Comparison of ENCODE assay signal across 8 cellular contexts in the genomic region with DNA sequence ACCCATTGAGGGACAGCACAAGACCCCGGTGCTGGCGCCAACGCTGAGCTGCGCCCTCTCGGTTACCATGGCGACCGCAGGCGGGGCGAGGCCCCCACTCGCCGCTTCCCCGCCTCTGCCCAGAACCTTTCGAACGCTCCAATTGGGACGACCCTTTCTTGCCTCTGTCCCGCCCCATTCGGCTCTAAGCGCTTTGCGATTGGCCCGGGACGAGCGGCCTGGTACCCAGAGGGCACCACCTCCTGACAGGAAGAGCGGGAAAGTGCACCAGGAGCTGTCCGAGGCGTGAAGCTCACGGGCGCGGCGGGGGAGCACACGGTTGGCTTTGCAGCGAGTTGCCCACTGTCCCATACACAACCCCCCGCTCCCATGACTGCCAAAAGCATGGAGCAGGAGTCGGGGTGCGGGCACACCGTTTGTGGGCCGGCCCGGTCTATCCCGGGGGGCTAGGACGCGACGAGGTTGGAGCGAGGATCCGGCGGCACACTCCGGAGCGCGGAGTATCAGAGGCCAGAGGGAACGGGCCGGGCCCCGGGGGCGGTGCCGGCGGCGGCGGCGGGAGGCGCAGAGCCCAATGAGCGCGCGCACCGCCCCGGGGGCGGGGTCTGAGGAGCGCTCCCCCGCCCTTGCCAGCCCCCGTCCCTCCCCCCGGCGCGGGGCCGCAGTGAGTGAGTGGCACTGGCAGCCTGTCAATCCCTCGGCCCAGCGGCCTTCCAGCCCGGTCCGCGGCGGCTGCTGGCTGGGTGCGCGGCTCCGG.
DNase-seq lines count a peak whose midpoint lies in the region; ATAC-seq lines count a peak whose summit lies in the region.

No MANE protein-coding gene starts in this region.

- peak overlapping the region; percentile 99 for H3K4me3 Mint-ChIP-seq in memory B cell

- H3K27ac ChIP-seq in effector memory CD4-positive, alpha-beta T cell (ENCODE audit: insufficient read depth, low read length, poor library complexity, severe bottlenecking), result peak overlapping the region; percentile 61

- no peaks in the 10 kb centered on the region for H3K9me3 ChIP-seq in effector memory CD4-positive, alpha-beta T cell (ENCODE audit: control insufficient read depth, low read length)

- peak; percentile 59 for ATAC-seq in GM19468 (IDR thresholded peaks at IDR 0.05; ENCODE audit: extremely low read depth, unreplicated experiment)
- ATAC-seq in memory B cell (ENCODE audit: low read depth), result peak; percentile 82

- H3K27me3 ChIP-seq in effector memory CD4-positive, alpha-beta T cell (replicated peaks; ENCODE audit: control insufficient read depth, insufficient read depth, low read length, poor library complexity, severe bottlenecking), result no peaks in the 10 kb centered on the region

- H3K4me1 ChIP-seq in effector memory CD4-positive, alpha-beta T cell (ENCODE audit: control insufficient read depth, insufficient read depth, low read length, poor library complexity, severe bottlenecking), result peaks cover 4% of the 10 kb centered on the region

- H3K4me1 Mint-ChIP-seq in memory B cell, result peaks cover 22% of the 10 kb centered on the region

- H3K9me3 Mint-ChIP-seq in memory B cell, result no peaks in the 10 kb centered on the region

- DNase-seq in CMK (ENCODE audit: low read depth), result peak; percentile 89
- DNase-seq in HS-5 (ENCODE audit: low read depth), result peak; percentile 92
- peak; percentile 30 for DNase-seq in NK-92 (lab: John Stamatoyannopoulos, UW; ENCODE audit: unreplicated experiment)
- DNase-seq in activated CD8-positive, alpha-beta memory T cell treated with anti-CD3 and anti-CD28 coated beads for 4 hours (ENCODE audit: low read depth in 2 of 2), result peak; percentile 81 to 85
- peak; percentile 82 to 89 (median 85) for DNase-seq in effector memory CD4-positive, alpha-beta T cell
- DNase-seq in memory B cell (ENCODE audit: low spot score in 2 of 2), result peak; percentile 90 to 91
- peak; percentile 87 for DNase-seq in stimulated activated CD8-positive, alpha-beta memory T cell treated with anti-CD3 and anti-CD28 coated beads, Interleukin-12 subunit alpha, Interleukin-12 subunit beta, amount 100 ng/mL, for 1 hour (ENCODE audit: low read depth)

- H3K27me3 Mint-ChIP-seq in memory B cell, result peaks cover 2% of the 10 kb centered on the region

- H3K27ac Mint-ChIP-seq in memory B cell, result peak overlapping the region; percentile 95

- H3K4me3 ChIP-seq in effector memory CD4-positive, alpha-beta T cell (ENCODE audit: insufficient read depth, low read depth, low read length, poor library complexity, severe bottlenecking), result peak overlapping the region; percentile 78

- no peaks in the 10 kb centered on the region for H3K36me3 ChIP-seq in effector memory CD4-positive, alpha-beta T cell (ENCODE audit: control insufficient read depth, insufficient read depth, low read length)

- H3K36me3 Mint-ChIP-seq in memory B cell, result no peaks in the 10 kb centered on the region

Comparison
In these comparisons a context has a peak if more than half of its experiments do, and no peak if none do; other contexts are left out.
1. Peak in every context shown above with its lines: DNase-seq, ATAC-seq, H3K4me3 ChIP-seq and H3K27ac ChIP-seq.
2. DNase-seq: peak in every context shown above with its lines; median percentile 92 in HS-5; 90 in memory B cell; 89 in CMK; 87 in stimulated activated CD8-positive, alpha-beta memory T cell treated with anti-CD3 and anti-CD28 coated beads, Interleukin-12 subunit alpha, Interleukin-12 subunit beta, amount 100 ng/mL, for 1 hour; 85 in effector memory CD4-positive, alpha-beta T cell; 83 in activated CD8-positive, alpha-beta memory T cell treated with anti-CD3 and anti-CD28 coated beads for 4 hours; 30 in NK-92.